In genomic region chr15:101526442-101526841, GRCh38 we compare ENCODE assay signal across 19 cellular contexts.
"Had no signal": no experiment of that assay in that cellular context is flagged by ENCODE, and none has a peak within 500 bp of the region (broad histone marks: within the 10 kb centered on the region; RNA-seq: fewer than 3 reads in every experiment).

No MANE protein-coding gene starts in this region.

- DNase-seq: activated CD4-positive, alpha-beta T cell treated with anti-CD3 and anti-CD28 coated beads, Interleukin-2, amount 50 U/mL, for 1 hour; activated effector memory CD4-positive, alpha-beta T cell treated with anti-CD3 and anti-CD28 coated beads, Interleukin-2, amount 50 U/mL, for 16 hours; activated naive CD4-positive, alpha-beta T cell treated with anti-CD3 and anti-CD28 coated beads, Interleukin-2, amount 50 U/mL, for 16 hours; activated T-cell treated with anti-CD3 and anti-CD28 coated beads, Interleukin-2, amount 50 U/mL, for 72 hours; cerebellar nuclear complex; cortex of kidney; effector CD4-positive, alpha-beta T cell; heart left ventricle; left ventricle myocardium superior; naive thymus-derived CD8-positive, alpha-beta T cell; sigmoid colon; stimulated activated CD4-positive, alpha-beta T cell treated with anti-CD3 and anti-CD28 coated beads, Interleukin-4, amount 100 ng/mL, for 24 hours; T1000; thyroid gland had no signal

- H3K9me3 ChIP-seq: ascending aorta, gastroesophageal sphincter, heart left ventricle, neutrophil, sigmoid colon, thyroid gland had no signal

- ATAC-seq: activated T-cell treated with anti-CD3 and anti-CD28 coated beads, Interleukin-2, amount 50 U/mL, for 72 hours; esophagus mucosa; gastroesophageal sphincter; heart left ventricle; left ventricle myocardium superior; naive thymus-derived CD8-positive, alpha-beta T cell; stimulated activated memory B cell treated with anti-CD40 and anti-IgM and Interleukin-4, amounts not matched to agents 10 μg/mL and 1 μg/mL and 100 μg/mL, for 72 hours had no signal

- H3K27me3 ChIP-seq: ascending aorta, gastroesophageal sphincter, sigmoid colon, thyroid gland had no signal

- H3K4me3 ChIP-seq: ascending aorta, gastroesophageal sphincter, heart left ventricle, sigmoid colon, thyroid gland had no signal

- H3K27ac ChIP-seq: ascending aorta, gastroesophageal sphincter, neutrophil, sigmoid colon, thyroid gland had no signal

- H3K36me3 ChIP-seq: ascending aorta, gastroesophageal sphincter, heart left ventricle, neutrophil, sigmoid colon, thyroid gland had no signal

- H3K4me1 ChIP-seq: ascending aorta, thyroid gland had no signal
